ENCODE assay signal across 36 cellular contexts in the genomic region with DNA sequence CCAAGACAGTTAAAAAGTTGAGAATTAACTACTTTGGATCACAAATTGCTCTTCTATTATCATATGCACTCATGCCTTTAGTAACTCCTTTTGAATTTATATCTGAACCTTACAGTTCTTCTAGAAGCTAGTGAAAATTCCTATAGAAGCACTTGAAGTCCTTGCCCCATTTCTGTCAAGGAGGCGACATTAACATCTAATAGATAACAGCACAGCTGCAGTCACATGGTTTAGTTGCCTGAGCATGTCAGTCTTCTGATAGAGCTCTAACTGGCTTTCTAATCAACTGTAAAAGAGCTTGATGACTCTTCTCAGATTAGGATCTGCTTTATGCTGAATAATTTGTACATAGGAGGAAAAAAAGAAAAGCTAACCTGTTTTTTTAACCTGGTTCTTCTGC. TPM values are rescaled to one million over a fixed set of nuclear protein-coding genes. Genes with fewer than 3 reads are reported as not detected.
"Had no signal": no experiment of that assay in that cellular context is flagged by ENCODE, and none has a peak within 500 bp of the region (broad histone marks: within the 10 kb centered on the region; RNA-seq: fewer than 3 reads in every experiment).

No MANE protein-coding gene starts in this region.

- H3K27ac ChIP-seq: PC-9 had no signal

- DNase-seq: activated CD4-positive, alpha-beta memory T cell treated with anti-CD3 and anti-CD28 coated beads, Interleukin-2, amount 10 ng/mL, durations not matched to agents 7 days and 5 days; activated CD4-positive, alpha-beta T cell treated with anti-CD3 and anti-CD28 coated beads for 36 hours; activated CD4-positive, alpha-beta T cell treated with anti-CD3 and anti-CD28 coated beads, Interleukin-2, amount 50 U/mL, for 1 hour; activated CD8-positive, alpha-beta memory T cell treated with anti-CD3 and anti-CD28 coated beads for 24 hours; activated CD8-positive, alpha-beta memory T cell treated with anti-CD3 and anti-CD28 coated beads, Interleukin-2, amount 10 ng/mL, durations not matched to agents 7 days and 5 days; activated CD8-positive, alpha-beta memory T cell treated with anti-CD3 and anti-CD28 coated beads, Interleukin-2, amount 50 U/mL, for 48 hours; activated effector memory CD4-positive, alpha-beta T cell treated with Interleukin-2 at 50 U/mL for 16 hours; activated naive CD4-positive, alpha-beta T cell treated with anti-CD3 and anti-CD28 coated beads, Interleukin-2, amount 10 ng/mL, durations not matched to agents 7 days and 5 days; activated naive CD8-positive, alpha-beta T cell treated with anti-CD3 and anti-CD28 coated beads, Interleukin-2, amount 50 U/mL, for 24 hours; activated T-cell treated with anti-CD3 and anti-CD28 coated beads, Interleukin-2, amount 50 U/mL, for 48 hours; anterior cingulate cortex; central memory CD4-positive, alpha-beta T cell; Karpas-422; MG63; NCI-H1048; NCI-H1105 treated with DMSO at 0.1 percent for 48 hours; NCI-H1436; NCI-H1694; NCI-H1930; NCI-H2081 treated with DMSO at 0.1 percent for 48 hours; NCI-H2171; NCI-H510A; NCI-H526; NCI-H748 treated with DMSO at 0.1 percent for 48 hours; NK-92 treated with Interleukin-12 subunit alpha and Interleukin-12 subunit beta, amount 100 ng/mL, for 24 hours; PC-9; Right ventricle myocardium superior; SW 1271; T-helper 1 cell; T-helper 2 cell; T-helper 9 cell had no signal

- H3K4me3 ChIP-seq: MG63, PC-9 had no signal

- ATAC-seq: activated CD4-positive, alpha-beta T cell treated with anti-CD3 and anti-CD28 coated beads for 36 hours; activated CD4-positive, CD25-positive, alpha-beta regulatory T cell treated with anti-CD3 and anti-CD28 coated beads, Interleukin-2, amount 50 U/mL, for 24 hours; activated CD8-positive, alpha-beta memory T cell treated with anti-CD3 and anti-CD28 coated beads, Interleukin-2, amount 10 ng/mL, durations not matched to agents 7 days and 5 days; activated naive CD8-positive, alpha-beta T cell treated with anti-CD3 and anti-CD28 coated beads, Interleukin-2, amount 50 U/mL, for 24 hours; WTC11 had no signal

- H3K36me3 ChIP-seq: MG63 had no signal

- H3K4me2 ChIP-seq: PC-9 had no signal

- H2AFZ ChIP-seq: PC-9 had no signal

- H3K9me3 ChIP-seq: MG63 had no signal

- H3K27me3 ChIP-seq: MG63 had no signal

RNA-seq across cellular contexts. Expression of gene SPATA9, which starts 27.2 kb away (rescaled TPM):
- total RNA-seq: activated CD4-positive, alpha-beta memory T cell treated with anti-CD3 and anti-CD28 coated beads, Interleukin-2, amount 10 ng/mL, durations not matched to agents 7 days and 5 days; activated CD4-positive, alpha-beta T cell treated with anti-CD3 and anti-CD28 coated beads for 36 hours; activated CD8-positive, alpha-beta memory T cell treated with anti-CD3 and anti-CD28 coated beads, Interleukin-2, amount 10 ng/mL, durations not matched to agents 7 days and 5 days; bronchial epithelial cell; OCI-LY7; Right ventricle myocardium superior; WTC11 had no signal

RNA-seq across cellular contexts. Expression of gene GPR150, which starts 35.7 kb away (rescaled TPM):
- total RNA-seq: cerebellum, OCI-LY7, Right ventricle myocardium superior had no signal
